Comparison of ENCODE assay signal across 24 cellular contexts in the genomic region with DNA sequence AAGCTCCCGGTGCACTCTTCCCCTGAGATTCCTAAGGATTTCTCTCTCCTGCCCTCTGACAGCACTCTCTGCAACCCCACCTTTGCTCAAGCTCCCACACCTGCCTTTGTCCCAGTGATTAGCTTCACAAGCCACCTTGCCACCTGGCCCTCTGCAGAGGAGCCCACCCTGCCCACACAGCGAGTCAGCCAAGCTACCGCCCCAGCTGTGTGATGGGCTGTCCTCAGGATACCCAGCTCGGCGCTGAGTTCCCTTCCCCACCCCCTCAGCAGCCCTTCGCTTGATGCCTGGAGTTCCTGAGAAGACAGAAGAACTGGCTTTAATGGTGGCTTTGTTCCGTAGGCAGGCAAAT.
"Had no signal": no experiment of that assay in that cellular context is flagged by ENCODE, and none has a peak within 500 bp of the region (broad histone marks: within the 10 kb centered on the region; RNA-seq: fewer than 3 reads in every experiment).

No MANE protein-coding gene starts in this region.

- H3K4me1 Mint-ChIP-seq: activated naive CD4-positive, alpha-beta T cell treated with anti-CD3 and anti-CD28 coated beads, Interleukin-2, amount 10 ng/mL, durations not matched to agents 7 days and 5 days; activated naive CD8-positive, alpha-beta T cell treated with anti-CD3 and anti-CD28 coated beads, Interleukin-2, amount 50 U/mL, for 24 hours; immature natural killer cell; memory B cell; naive B cell; stimulated activated memory B cell treated with anti-CD40 and anti-IgM and Interleukin-4, amounts not matched to agents 10 μg/mL and 1 μg/mL and 100 μg/mL, for 72 hours had no signal

- ATAC-seq: activated CD8-positive, alpha-beta T cell treated with anti-CD3 and anti-CD28 coated beads for 36 hours; activated naive CD8-positive, alpha-beta T cell treated with anti-CD3 and anti-CD28 coated beads, Interleukin-2, amount 50 U/mL, for 24 hours; gastroesophageal sphincter; heart right ventricle; mucosa of descending colon; pancreas; sciatic nerve; stimulated activated memory B cell treated with anti-CD40 and anti-IgM and Interleukin-4, amounts not matched to agents 10 μg/mL and 1 μg/mL and 100 μg/mL, for 72 hours; upper lobe of right lung had no signal

- DNase-seq: activated CD4-positive, alpha-beta T cell treated with anti-CD3 and anti-CD28 coated beads for 48 hours; activated CD4-positive, CD25-positive, alpha-beta regulatory T cell; activated CD8-positive, alpha-beta T cell treated with anti-CD3 and anti-CD28 coated beads for 36 hours; activated naive CD4-positive, alpha-beta T cell treated with anti-CD3 and anti-CD28 coated beads, Interleukin-2, amount 10 ng/mL, durations not matched to agents 7 days and 5 days; activated naive CD8-positive, alpha-beta T cell treated with anti-CD3 and anti-CD28 coated beads, Interleukin-2, amount 50 U/mL, for 24 hours; activated T-cell treated with anti-CD3 and anti-CD28 coated beads, Interleukin-2, amount 50 U/mL, for 1 hour; anterior cingulate cortex; cortex of kidney; effector CD4-positive, alpha-beta T cell; heart right ventricle; immature natural killer cell; mucosa of descending colon; naive B cell; pancreas; stimulated activated CD4-positive, alpha-beta T cell treated with anti-CD3 and anti-CD28 coated beads, Interleukin-4, amount 100 ng/mL, for 4 hours; upper lobe of right lung had no signal

- H3K27me3 Mint-ChIP-seq: activated naive CD4-positive, alpha-beta T cell treated with anti-CD3 and anti-CD28 coated beads, Interleukin-2, amount 10 ng/mL, durations not matched to agents 7 days and 5 days; activated naive CD8-positive, alpha-beta T cell treated with anti-CD3 and anti-CD28 coated beads, Interleukin-2, amount 50 U/mL, for 24 hours; memory B cell had no signal

- H3K27ac ChIP-seq: esophagus muscularis mucosa, gastroesophageal sphincter, heart right ventricle, pancreas, upper lobe of right lung had no signal

- H3K9me3 ChIP-seq: esophagus muscularis mucosa, heart right ventricle, mucosa of descending colon, pancreas, upper lobe of right lung had no signal

- H3K4me3 Mint-ChIP-seq: activated CD8-positive, alpha-beta T cell treated with anti-CD3 and anti-CD28 coated beads for 36 hours; activated naive CD4-positive, alpha-beta T cell treated with anti-CD3 and anti-CD28 coated beads, Interleukin-2, amount 10 ng/mL, durations not matched to agents 7 days and 5 days; activated naive CD8-positive, alpha-beta T cell treated with anti-CD3 and anti-CD28 coated beads, Interleukin-2, amount 50 U/mL, for 24 hours; brain; immature natural killer cell; memory B cell; naive B cell; neural crest cell; stimulated activated memory B cell treated with anti-CD40 and anti-IgM and Interleukin-4, amounts not matched to agents 10 μg/mL and 1 μg/mL and 100 μg/mL, for 72 hours had no signal

- H3K9me3 Mint-ChIP-seq: activated CD8-positive, alpha-beta T cell treated with anti-CD3 and anti-CD28 coated beads for 36 hours; activated naive CD8-positive, alpha-beta T cell treated with anti-CD3 and anti-CD28 coated beads, Interleukin-2, amount 50 U/mL, for 24 hours; activated T-helper 2 cell treated with anti-CD3 and anti-CD28 coated beads, Interferon-gamma antibody, Interleukin-2, Interleukin-4, amounts not matched to agents 10 μg/mL and 5 μg/mL and 100 μg/mL, durations not matched to agents 14 hours and 24 hours and 36 hours; brain; neural crest cell had no signal

- H3K4me3 ChIP-seq: esophagus muscularis mucosa, gastroesophageal sphincter, heart right ventricle, mucosa of descending colon, pancreas, upper lobe of right lung had no signal

- H3K36me3 Mint-ChIP-seq: activated naive CD4-positive, alpha-beta T cell treated with anti-CD3 and anti-CD28 coated beads, Interleukin-2, amount 10 ng/mL, durations not matched to agents 7 days and 5 days; brain; immature natural killer cell; memory B cell; naive B cell; stimulated activated memory B cell treated with anti-CD40 and anti-IgM and Interleukin-4, amounts not matched to agents 10 μg/mL and 1 μg/mL and 100 μg/mL, for 72 hours had no signal

- H3K4me1 ChIP-seq: gastroesophageal sphincter, pancreas, upper lobe of right lung had no signal

- H3K27ac Mint-ChIP-seq: activated CD8-positive, alpha-beta T cell treated with anti-CD3 and anti-CD28 coated beads for 36 hours; activated naive CD4-positive, alpha-beta T cell treated with anti-CD3 and anti-CD28 coated beads, Interleukin-2, amount 10 ng/mL, durations not matched to agents 7 days and 5 days; activated naive CD8-positive, alpha-beta T cell treated with anti-CD3 and anti-CD28 coated beads, Interleukin-2, amount 50 U/mL, for 24 hours; activated T-helper 2 cell treated with anti-CD3 and anti-CD28 coated beads, Interferon-gamma antibody, Interleukin-2, Interleukin-4, amounts not matched to agents 10 μg/mL and 5 μg/mL and 100 μg/mL, durations not matched to agents 14 hours and 24 hours and 36 hours; immature natural killer cell; memory B cell; stimulated activated memory B cell treated with anti-CD40 and anti-IgM and Interleukin-4, amounts not matched to agents 10 μg/mL and 1 μg/mL and 100 μg/mL, for 72 hours had no signal

- H3K27me3 ChIP-seq: pancreas had no signal

- H3K36me3 ChIP-seq: esophagus muscularis mucosa, gastroesophageal sphincter, heart right ventricle, pancreas, upper lobe of right lung had no signal
